Comparison of ENCODE assay signal across 27 cellular contexts in genomic region chr7:95391761-95392160, GRCh38. TPM values are rescaled to one million over a fixed set of nuclear protein-coding genes. Genes with fewer than 3 reads are reported as not detected.
"Had no signal": no experiment of that assay in that cellular context is flagged by ENCODE, and none has a peak within 500 bp of the region (broad histone marks: within the 10 kb centered on the region; RNA-seq: fewer than 3 reads in every experiment).

No MANE protein-coding gene starts in this region.

- H3K4me3 ChIP-seq: left ventricle myocardium inferior, right atrium auricular region, spleen, testis, transverse colon had no signal

- FAIRE-seq: frontal cortex had no signal

- H3K4me1 ChIP-seq: testis had no signal

- H3K9me3 ChIP-seq: neutrophil, testis, transverse colon had no signal

- DNase-seq: activated CD4-positive, alpha-beta T cell treated with anti-CD3 and anti-CD28 coated beads for 48 hours; activated CD4-positive, alpha-beta T cell treated with anti-CD3 and anti-CD28 coated beads, Interleukin-2, amount 50 U/mL, for 48 hours; activated CD8-positive, alpha-beta memory T cell treated with anti-CD3 and anti-CD28 coated beads for 24 hours; activated effector memory CD4-positive, alpha-beta T cell treated with anti-CD3 and anti-CD28 coated beads, Interleukin-2, amount 50 U/mL, for 16 hours; activated naive CD4-positive, alpha-beta T cell treated with anti-CD3 and anti-CD28 coated beads, Interleukin-2, amount 10 ng/mL, durations not matched to agents 7 days and 5 days; activated naive CD8-positive, alpha-beta T cell treated with anti-CD3 and anti-CD28 coated beads, Interleukin-2, amount 10 ng/mL, durations not matched to agents 7 days and 5 days; amygdala; caudate nucleus; cortex of kidney; effector memory CD8-positive, alpha-beta T cell; erythroblast; left ventricle myocardium inferior; naive B cell; nephron progenitor cell; spleen; stimulated activated CD4-positive, alpha-beta T cell treated with anti-CD3 and anti-CD28 coated beads, Interleukin-2, amount 100 ng/mL, for 48 hours; stimulated activated naive CD8-positive, alpha-beta T cell treated with anti-CD3 and anti-CD28 coated beads, Interleukin-15, Interleukin-2, amounts not matched to agents 100 U/mL and 50 U/mL, for 24 hours; T-helper 1 cell; testis; transverse colon had no signal

- ATAC-seq: effector memory CD8-positive, alpha-beta T cell; stimulated activated naive CD8-positive, alpha-beta T cell treated with anti-CD3 and anti-CD28 coated beads, Interleukin-15, Interleukin-2, amounts not matched to agents 100 U/mL and 50 U/mL, for 24 hours had no signal

- H3K27ac ChIP-seq: left ventricle myocardium inferior, neutrophil, right atrium auricular region, spleen, testis, transverse colon had no signal

RNA-seq across cellular contexts. Expression of gene PON3, which starts 4.4 kb away (rescaled TPM):
- total RNA-seq: activated naive CD8-positive, alpha-beta T cell treated with anti-CD3 and anti-CD28 coated beads, Interleukin-2, amount 10 ng/mL, durations not matched to agents 7 days and 5 days; activated T-helper 1 cell treated with anti-CD3 and anti-CD28 coated beads, Interleukin-12 subunit alpha, Interleukin-12 subunit beta, Interleukin-2, Interleukin-4 antibody, amounts not matched to agents 30 ng/mL and 10 ng/mL and 1 ng/mL, durations not matched to agents 14 hours and 24 hours and 36 hours; chondrocyte; lung microvascular endothelial cell; mesothelial cell of epicardium had no signal
